ENCODE assay signal across 26 cellular contexts in the genomic region with DNA sequence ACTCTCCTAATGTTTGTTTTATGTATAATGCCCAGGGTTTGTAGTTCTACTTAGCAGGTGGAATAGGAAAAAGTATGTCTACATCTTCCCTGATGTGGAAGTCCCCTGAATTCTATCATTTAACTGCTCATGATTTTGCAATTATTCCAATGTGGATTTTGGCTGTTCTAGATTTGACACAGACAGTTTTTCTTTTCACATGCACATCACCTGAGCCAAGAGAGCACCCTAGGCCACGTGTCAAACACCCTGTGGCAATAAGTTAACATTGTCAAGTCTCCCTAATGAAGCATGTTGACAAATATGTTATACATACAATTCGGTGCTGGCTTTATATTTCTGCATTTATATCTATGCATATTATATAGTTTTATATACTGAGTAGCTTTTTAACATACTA.
DNase-seq lines count a peak whose midpoint lies in the region; ATAC-seq, FAIRE-seq and TF ChIP-seq lines count a peak whose summit lies in the region.
"Had no signal": no experiment of that assay in that cellular context is flagged by ENCODE, and none has a peak within 500 bp of the region (broad histone marks: within the 10 kb centered on the region; RNA-seq: fewer than 3 reads in every experiment).

No MANE protein-coding gene starts in this region.

- CTCF ChIA-PET in HepG2 (lab: Yijun Ruan, JAX; ENCODE audit: low intra/inter-chr PET ratio, low total read pairs) = no interaction called here

- no peaks in the 10 kb centered on the region for H4K20me1 ChIP-seq in HepG2 (ENCODE audit: insufficient read depth, low read length)
- H4K20me1 ChIP-seq: BLaER1 had no signal

- ATAC-seq in HepG2 = no peak
- peak; percentile 85 for ATAC-seq in left lobe of liver
- ATAC-seq in right lobe of liver = peak; percentile 72 to 84 (median 76)
- ATAC-seq: GM12878 had no signal

- TF ChIP-seq RAD21 in liver (IDR thresholded peaks at IDR 0.05) = peak in 1 of 2 donors; percentile 28
- TF ChIP-seq RAD21 in HepG2 (CRISPR knock-in tag; IDR thresholded peaks at IDR 0.05) = no peak

- DNase-seq in HepG2 (ENCODE audit: low spot score) (no peak), left lobe of liver (ENCODE audit: low spot score) (peak; percentile 69), right lobe of liver (peak in 1 of 3 donors; percentile 64), NCI-H524 treated with DMSO at 0.1 percent for 48 hours (lab: John Stamatoyannopoulos, UW) (no peak)
- no peak for DNase-seq in NK-92 treated with Interleukin-12 subunit alpha and Interleukin-12 subunit beta, amount 100 ng/mL, for 24 hours (lab: John Stamatoyannopoulos, UW)
- DNase-seq: 8988T; ACHN; BE2C; C1 segment of cervical spinal cord; CD4-positive, alpha-beta memory T cell; CD4-positive, CD25-positive, alpha-beta regulatory T cell; CD8-positive, alpha-beta memory T cell; COR-L47; DMS 273 treated with DMSO at 0.1 percent for 48 hours; DMS153; DMS53; DMS79; DND-41; EL; GDM1 had no signal

- no peaks in the 10 kb centered on the region for H3K79me2 ChIP-seq in HepG2 (ENCODE audit: insufficient read depth, low read length)

- TF ChIP-seq POLR2A in HepG2 (IDR thresholded peaks at IDR 0.05; ENCODE audit: insufficient read depth in 1 of 2, low read depth in 2 of 2, low read length in 2 of 2) (no peak), right lobe of liver (IDR thresholded peaks at IDR 0.05) (no peak)

- TF ChIP-seq EP300 in HepG2 (IDR thresholded peaks at IDR 0.05; ENCODE audit: low read depth in 2 of 2, low read length in 2 of 2) (no peak), HepG2 (CRISPR knock-in tag; IDR thresholded peaks at IDR 0.05; ENCODE audit: borderline replicate concordance) (no peak)

- H3K9me3 ChIP-seq in liver (ENCODE audit: control insufficient read depth in 4 of 4, low read length in 3 of 4) = no peaks in the 10 kb centered on the region
- no peaks in the 10 kb centered on the region for H3K9me3 ChIP-seq in HepG2 (ENCODE audit: low read length)
- H3K9me3 ChIP-seq in right lobe of liver = peaks cover 0 to 7% (median 0%) of the 10 kb centered on the region in 4 donors
- H3K9me3 ChIP-seq: BE2C had no signal

- intact Hi-C loops in HepG2 (cut with micrococcal nuclease; ENCODE audit: unreplicated experiment) (no loop called here), right lobe of liver (cut with DNase I) (no loop called here)

- no peak for TF ChIP-seq CTCF in liver (IDR thresholded peaks at IDR 0.05; ENCODE audit: low read depth, low read length, missing input control)
- no peak for TF ChIP-seq CTCF in HepG2 (CRISPR knock-in tag; IDR thresholded peaks at IDR 0.05)
- TF ChIP-seq CTCF in right lobe of liver (IDR thresholded peaks at IDR 0.05) = no peak

- H3K9ac ChIP-seq in liver (ENCODE audit: low read depth in 1 of 2, low read length in 2 of 2) = no peak overlapping the region
- H3K9ac ChIP-seq in HepG2 (ENCODE audit: insufficient read depth, low read depth, low read length) = no peak overlapping the region
- H3K9ac ChIP-seq: BLaER1 had no signal

- H3K4me2 ChIP-seq in HepG2 (ENCODE audit: low read depth, low read length) = no peak overlapping the region
- H3K4me2 ChIP-seq: BLaER1 had no signal

- H3K27ac ChIP-seq in liver (ENCODE audit: low read depth in 1 of 2, low read length in 2 of 2) = peak overlapping the region in 1 of 2 donors; percentile 61
- H3K27ac ChIP-seq in HepG2 (ENCODE audit: extremely low read length, insufficient read depth, low read length) = no peak overlapping the region
- H3K27ac ChIP-seq in right lobe of liver = peak overlapping the region in 1 of 3 donors; percentile 12
- H3K27ac ChIP-seq: BLaER1 had no signal

- H3K4me3 ChIP-seq in liver (ENCODE audit: low read depth in 1 of 3, low read length in 3 of 3) = no peak overlapping the region
- H3K4me3 ChIP-seq in HepG2 (replicated peaks in 1 of 3; ENCODE audit: insufficient read depth in 1 of 3, low read depth in 2 of 3, low read length in 3 of 3) = no peak overlapping the region
- no peak overlapping the region for H3K4me3 ChIP-seq in right lobe of liver
- H3K4me3 ChIP-seq: BLaER1, GM12878 had no signal

- no TSS peak for BruUV-seq in HepG2 (replicated peaks; lab: Mats Ljungman, UMichigan)

- no peak for FAIRE-seq in HepG2 (lab: Jason Lieb, UNC)
- FAIRE-seq: A204.1, GM12878, GM12892, GM18507 had no signal

- POLR2A ChIA-PET in HepG2 (lab: Yijun Ruan, JAX) = no interaction called here

- no peak overlapping the region for H2AFZ ChIP-seq in HepG2 (ENCODE audit: low read length)

- H3K4me1 ChIP-seq in liver (ENCODE audit: control insufficient read depth in 4 of 4, insufficient read depth in 4 of 4, low read length in 3 of 4) (peaks cover 0 to 7% (median 0%) of the 10 kb centered on the region in 4 donors), HepG2 (ENCODE audit: insufficient read depth, low read length) (no peaks in the 10 kb centered on the region), right lobe of liver (peaks cover 0 to 4% (median 0%) of the 10 kb centered on the region in 4 donors)
- H3K4me1 ChIP-seq: BE2C, BLaER1 had no signal

- WGBS in liver = 42% methylated on average over 2 of the region's 2 CpGs
- 72% methylated on average over 2 of the region's 2 CpGs for WGBS in HepG2 (ENCODE audit: low lambda C conversion rate)
- WGBS in right lobe of liver (ENCODE audit: insufficient coverage, low coverage, low lambda C conversion rate, missing lambda C conversion rate) = 24% methylated on average over 2 of the region's 2 CpGs

- in situ Hi-C loops in HepG2 (cut with HindIII; ENCODE audit: extremely low pct_ligation_motif_present, low pct_unique_long_range_greater_than_20kb) = no loop called here

- H3K36me3 ChIP-seq in liver (ENCODE audit: control insufficient read depth in 4 of 4, insufficient read depth in 3 of 4, low read depth in 1 of 4, low read length in 3 of 4) (no peaks in the 10 kb centered on the region), HepG2 (replicated peaks in 1 of 2; ENCODE audit: control insufficient read depth in 1 of 2, insufficient read depth in 2 of 2, low read length in 2 of 2) (no peaks in the 10 kb centered on the region), right lobe of liver (no peaks in the 10 kb centered on the region)
- H3K36me3 ChIP-seq: BE2C, BLaER1 had no signal

- H3K27me3 ChIP-seq in liver (ENCODE audit: control insufficient read depth in 4 of 4, insufficient read depth in 4 of 4, low read length in 3 of 4) (no peaks in the 10 kb centered on the region), HepG2 (ENCODE audit: control insufficient read depth in 1 of 2, insufficient read depth in 2 of 2, low read length in 2 of 2) (no peaks in the 10 kb centered on the region), right lobe of liver (no peaks in the 10 kb centered on the region)
- H3K27me3 ChIP-seq: BE2C, BLaER1 had no signal

TF ChIP-seq in liver, 16 proteins besides CTCF, POLR2A, EP300 and RAD21 (continues in another document):
- TF ChIP-seq YY1 (IDR thresholded peaks at IDR 0.05) (peak; percentile 38), RXRA (IDR thresholded peaks at IDR 0.05) (peak in 1 of 2 donors; percentile 72)
- TF ChIP-seq, protein P1, sequence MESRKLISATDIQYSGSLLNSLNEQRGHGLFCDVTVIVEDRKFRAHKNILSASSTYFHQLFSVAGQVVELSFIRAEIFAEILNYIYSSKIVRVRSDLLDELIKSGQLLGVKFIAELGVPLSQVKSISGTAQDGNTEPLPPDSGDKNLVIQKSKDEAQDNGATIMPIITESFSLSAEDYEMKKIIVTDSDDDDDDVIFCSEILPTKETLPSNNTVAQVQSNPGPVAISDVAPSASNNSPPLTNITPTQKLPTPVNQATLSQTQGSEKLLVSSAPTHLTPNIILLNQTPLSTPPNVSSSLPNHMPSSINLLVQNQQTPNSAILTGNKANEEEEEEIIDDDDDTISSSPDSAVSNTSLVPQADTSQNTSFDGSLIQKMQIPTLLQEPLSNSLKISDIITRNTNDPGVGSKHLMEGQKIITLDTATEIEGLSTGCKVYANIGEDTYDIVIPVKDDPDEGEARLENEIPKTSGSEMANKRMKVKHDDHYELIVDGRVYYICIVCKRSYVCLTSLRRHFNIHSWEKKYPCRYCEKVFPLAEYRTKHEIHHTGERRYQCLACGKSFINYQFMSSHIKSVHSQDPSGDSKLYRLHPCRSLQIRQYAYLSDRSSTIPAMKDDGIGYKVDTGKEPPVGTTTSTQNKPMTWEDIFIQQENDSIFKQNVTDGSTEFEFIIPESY (IDR thresholded peaks at IDR 0.05) = peak; percentile 42

TF ChIP-seq in HepG2, 621 proteins besides CTCF, POLR2A, EP300 and RAD21 (continues in another document):
- TF ChIP-seq, protein P2, sequence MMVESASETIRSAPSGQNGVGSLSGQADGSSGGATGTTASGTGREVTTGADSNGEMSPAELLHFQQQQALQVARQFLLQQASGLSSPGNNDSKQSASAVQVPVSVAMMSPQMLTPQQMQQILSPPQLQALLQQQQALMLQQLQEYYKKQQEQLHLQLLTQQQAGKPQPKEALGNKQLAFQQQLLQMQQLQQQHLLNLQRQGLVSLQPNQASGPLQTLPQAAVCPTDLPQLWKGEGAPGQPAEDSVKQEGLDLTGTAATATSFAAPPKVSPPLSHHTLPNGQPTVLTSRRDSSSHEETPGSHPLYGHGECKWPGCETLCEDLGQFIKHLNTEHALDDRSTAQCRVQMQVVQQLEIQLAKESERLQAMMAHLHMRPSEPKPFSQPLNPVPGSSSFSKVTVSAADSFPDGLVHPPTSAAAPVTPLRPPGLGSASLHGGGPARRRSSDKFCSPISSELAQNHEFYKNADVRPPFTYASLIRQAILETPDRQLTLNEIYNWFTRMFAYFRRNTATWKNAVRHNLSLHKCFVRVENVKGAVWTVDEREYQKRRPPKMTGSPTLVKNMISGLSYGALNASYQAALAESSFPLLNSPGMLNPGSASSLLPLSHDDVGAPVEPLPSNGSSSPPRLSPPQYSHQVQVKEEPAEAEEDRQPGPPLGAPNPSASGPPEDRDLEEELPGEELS (CRISPR knock-in tag; IDR thresholded peaks at IDR 0.05) = no peak
- TF ChIP-seq REL (CRISPR knock-in tag; conservative IDR thresholded peaks at IDR 0.05) (no peak), ADNP (CRISPR knock-in tag; IDR thresholded peaks at IDR 0.05) (no peak), ZNF709 (CRISPR knock-in tag; IDR thresholded peaks at IDR 0.05) (no peak), MAFF (IDR thresholded peaks at IDR 0.05; ENCODE audit: low read depth, low read length) (no peak), NFE2L2 (IDR thresholded peaks at IDR 0.05; ENCODE audit: low read length) (no peak), CC2D1A (CRISPR knock-in tag; IDR thresholded peaks at IDR 0.05) (no peak), NR2F1 (CRISPR knock-in tag; IDR thresholded peaks at IDR 0.05) (no peak), HCFC1 (IDR thresholded peaks at IDR 0.05; ENCODE audit: low read depth, low read length) (no peak), ZNF562 (CRISPR knock-in tag; IDR thresholded peaks at IDR 0.05; ENCODE audit: borderline replicate concordance) (no peak)
- TF ChIP-seq, protein P3, sequence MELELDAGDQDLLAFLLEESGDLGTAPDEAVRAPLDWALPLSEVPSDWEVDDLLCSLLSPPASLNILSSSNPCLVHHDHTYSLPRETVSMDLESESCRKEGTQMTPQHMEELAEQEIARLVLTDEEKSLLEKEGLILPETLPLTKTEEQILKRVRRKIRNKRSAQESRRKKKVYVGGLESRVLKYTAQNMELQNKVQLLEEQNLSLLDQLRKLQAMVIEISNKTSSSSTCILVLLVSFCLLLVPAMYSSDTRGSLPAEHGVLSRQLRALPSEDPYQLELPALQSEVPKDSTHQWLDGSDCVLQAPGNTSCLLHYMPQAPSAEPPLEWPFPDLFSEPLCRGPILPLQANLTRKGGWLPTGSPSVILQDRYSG (CRISPR knock-in tag; IDR thresholded peaks at IDR 0.05) = no peak
